Comparison of ENCODE assay signal across 8 cellular contexts in the genomic region with DNA sequence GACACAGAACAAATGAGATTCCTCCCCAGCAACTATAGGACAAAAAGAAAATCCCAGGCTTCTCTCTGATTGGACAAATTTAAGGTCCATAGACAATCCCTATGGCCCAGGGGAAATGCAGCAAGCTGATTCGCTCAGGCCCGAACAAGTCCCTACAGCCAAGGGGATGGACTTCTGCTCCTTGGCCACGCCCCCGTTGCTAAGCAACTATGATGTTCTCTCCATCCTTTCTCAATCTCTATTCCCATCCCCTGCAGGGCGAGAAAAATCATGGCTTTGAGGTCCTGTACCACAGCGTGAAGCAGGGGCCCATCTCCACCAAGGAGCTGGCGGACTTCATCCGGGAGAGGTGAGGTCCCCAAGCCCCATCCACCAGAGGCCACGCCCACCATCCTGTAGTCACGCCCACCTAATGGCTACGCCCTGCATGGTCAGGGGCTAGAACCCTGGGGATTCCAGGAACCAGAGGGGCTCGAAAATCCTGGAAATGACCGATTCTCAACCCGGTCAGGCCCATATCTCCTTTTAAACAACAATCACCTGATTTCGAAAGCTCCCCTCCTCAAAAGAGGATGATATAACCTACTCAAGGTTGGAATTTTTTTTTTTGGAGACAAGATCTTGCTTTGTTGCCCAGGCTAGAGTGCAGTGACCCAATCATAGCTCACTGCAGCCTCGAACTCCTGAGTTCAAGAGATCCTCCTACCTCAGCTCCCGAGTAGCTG. TPM values are rescaled to one million over a fixed set of nuclear protein-coding genes. Genes with fewer than 3 reads are reported as not detected.
A peak's percentile ranks its signal among the peaks of the same experiment; 100 is the strongest.
DNase-seq lines count a peak whose midpoint lies in the region; ATAC-seq and TF ChIP-seq lines count a peak whose summit lies in the region.

No MANE protein-coding gene starts in this region.

- intact Hi-C loops in psoas muscle (cut with DNase I), result no loop called here

- H3K9me3 ChIP-seq in ES-I3 (ENCODE audit: control insufficient read depth, insufficient read depth, low read length) (no peaks in the 10 kb centered on the region), psoas muscle (no peaks in the 10 kb centered on the region)

- ATAC-seq in memory B cell (ENCODE audit: low read depth) (peak; percentile 30), GM21367 (IDR thresholded peaks at IDR 0.05; ENCODE audit: unreplicated experiment) (no peak), psoas muscle (no peak), HG03159 (IDR thresholded peaks at IDR 0.05; ENCODE audit: unreplicated experiment) (no peak)

- in situ Hi-C loops in GM13977 (cut with MboI; ENCODE audit: low pct_unique_long_range_greater_than_20kb, low sequenced_read_pairs, unreplicated experiment), result no loop called here

- TF ChIP-seq CTCF in psoas muscle (IDR thresholded peaks at IDR 0.05), result no peak
- no peak for TF ChIP-seq CTCF in GM13977 (IDR thresholded peaks at IDR 0.05; ENCODE audit: extremely low read depth, insufficient read depth, missing control alignments)

- H3K36me3 ChIP-seq in ES-I3 (ENCODE audit: insufficient read depth, low read length), result no peaks in the 10 kb centered on the region
- H3K36me3 ChIP-seq in psoas muscle (ENCODE audit: insufficient read depth in 1 of 2, low read depth in 1 of 2), result no peaks in the 10 kb centered on the region

- DNase-seq in NAMALWA (ENCODE audit: low spot score) (peak; percentile 68), memory B cell (ENCODE audit: low spot score in 2 of 2) (no peak), psoas muscle (no peak), GM13977 (ENCODE audit: low spot score) (no peak)

- H3K4me1 Mint-ChIP-seq in memory B cell, result peaks cover 28% of the 10 kb centered on the region

- H3K36me3 Mint-ChIP-seq in memory B cell, result peaks cover 37% of the 10 kb centered on the region

- peak overlapping the region; percentile 41; the same call in 1 of the 2 replicates for H3K9ac ChIP-seq in ES-I3 (ENCODE audit: low read depth, low read length)

- H3K27ac Mint-ChIP-seq in memory B cell, result no peak overlapping the region

- no peaks in the 10 kb centered on the region for H3K27me3 Mint-ChIP-seq in memory B cell

- H3K9me3 Mint-ChIP-seq in memory B cell, result no peaks in the 10 kb centered on the region

- peak overlapping the region; percentile 74 for H3K27ac ChIP-seq in angular gyrus (ENCODE audit: low read depth, low read length)
- no peak overlapping the region for H3K27ac ChIP-seq in psoas muscle

- no peak overlapping the region for H3K4me3 ChIP-seq in psoas muscle

- no peak overlapping the region for H3K4me3 Mint-ChIP-seq in memory B cell

- peaks cover 0 to 16% (median 6%) of the 10 kb centered on the region in 3 donors for H3K27me3 ChIP-seq in psoas muscle (ENCODE audit: insufficient read depth in 3 of 3, low read length in 2 of 3)

- H3K4me1 ChIP-seq in ES-I3 (ENCODE audit: insufficient read depth, low read length), result no peaks in the 10 kb centered on the region
- H3K4me1 ChIP-seq in psoas muscle, result no peaks in the 10 kb centered on the region

- 40 to 53% (median 48%) methylated on average over 17 of the region's 17 CpGs for WGBS in psoas muscle, 3 donors

RNA-seq across cellular contexts. Expression of gene FCHO1, which starts 11.4 kb away (rescaled TPM):
- total RNA-seq in psoas muscle, result under 1 TPM; 0.15 to 0.68 (median 0.58) TPM
- under 1 TPM in 2 of 3 donors, not detected in 1; 0.10 to 0.22 TPM for polyA plus RNA-seq in psoas muscle

RNA-seq across cellular contexts. Expression of gene B3GNT3, which starts 32.3 kb away (rescaled TPM):
- under 1 TPM in 1 of 4 donors, not detected in 3; 0.38 TPM for total RNA-seq in psoas muscle
- under 1 TPM in 2 of 3 donors, not detected in 1; 0.03 to 0.08 TPM for polyA plus RNA-seq in psoas muscle

RNA-seq across cellular contexts. Expression of gene MAP1S, which starts 43.4 kb away (rescaled TPM):
- total RNA-seq in psoas muscle, result 10 to 100 TPM; 42.4 to 60.6 (median 49.1) TPM
- polyA plus RNA-seq in psoas muscle, result 10 to 100 TPM; 19.1 to 37.0 (median 24.3) TPM

RNA-seq across cellular contexts. Expression of gene INSL3, which starts 58.7 kb away (rescaled TPM):
- not detected for total RNA-seq in psoas muscle
- not detected for polyA plus RNA-seq in psoas muscle
